ENCODE assay signal across 21 cellular contexts in the genomic region with DNA sequence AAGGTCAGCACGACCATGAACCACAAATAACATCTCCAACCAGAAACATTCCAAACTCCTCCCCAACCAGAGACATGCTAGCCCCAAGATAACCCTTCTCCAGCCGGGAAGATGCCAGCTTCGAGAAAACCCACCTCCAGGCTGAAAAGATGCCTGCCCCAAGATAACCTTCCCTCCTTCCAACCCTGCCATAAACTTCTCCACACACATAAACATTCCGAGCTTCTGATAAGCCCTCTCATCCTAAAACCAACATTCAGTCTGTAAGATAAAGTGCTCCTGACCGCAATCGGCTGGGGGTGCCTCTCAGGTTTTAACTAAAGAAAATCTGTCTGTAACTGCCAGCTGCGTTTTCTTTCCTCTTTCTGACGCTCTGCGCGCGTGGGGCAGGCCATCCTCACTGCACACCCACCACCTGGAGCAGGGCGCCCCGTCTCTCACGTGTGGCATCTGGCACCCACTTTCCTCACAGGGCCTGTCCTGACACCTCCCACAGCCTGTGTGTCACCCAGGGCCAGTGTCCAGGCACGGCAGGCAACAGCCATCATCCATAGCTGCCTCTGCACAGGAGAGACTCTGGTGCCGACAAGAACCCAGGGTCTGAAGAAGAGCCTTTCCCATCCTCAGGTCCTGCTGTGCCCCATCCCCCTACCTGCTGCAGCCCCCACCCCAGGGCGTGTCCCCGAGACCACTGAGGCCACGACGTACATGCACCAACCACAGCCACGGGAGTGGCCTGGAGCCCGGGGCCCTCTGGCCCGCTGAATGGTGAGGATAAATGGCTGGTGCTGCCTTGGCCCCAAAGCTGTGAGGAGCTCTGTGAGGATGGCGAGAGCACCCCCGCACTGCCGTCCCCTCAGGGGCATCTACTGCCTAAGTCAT. TPM values are rescaled to one million over a fixed set of nuclear protein-coding genes. Genes with fewer than 3 reads are reported as not detected.
DNase-seq lines count a peak whose midpoint lies in the region; ATAC-seq, FAIRE-seq and TF ChIP-seq lines count a peak whose summit lies in the region.
"Had no signal": no experiment of that assay in that cellular context is flagged by ENCODE, and none has a peak within 500 bp of the region (broad histone marks: within the 10 kb centered on the region; RNA-seq: fewer than 3 reads in every experiment).

No MANE protein-coding gene starts in this region.

- in situ Hi-C loops in IMR-90 (cut with MboI; ENCODE audit: low sequenced_read_pairs) (no loop called here), K562 (cut with MboI) (loop anchor here (25.0 kb wide), 1 partner anchor 98 kb away; no protein-coding TSS in a partner anchor)

- TF ChIP-seq RAD21 in IMR-90 (IDR thresholded peaks at IDR 0.05; ENCODE audit: low read length) (no peak), K562 (CRISPR knock-in tag; conservative IDR thresholded peaks at IDR 0.05 in 1 of 2, IDR thresholded peaks at IDR 0.05 in 1 of 2) (no peak)

- dilution Hi-C loops in IMR-90 (cut with HindIII; ENCODE audit: low sequenced_read_pairs, unreplicated experiment): no loop called here

- CTCF ChIA-PET in CD8-positive, alpha-beta memory T cell (lab: Charles Lee): no interaction called here
- CTCF ChIA-PET in IMR-90 (lab: Yijun Ruan, JAX) (interaction anchor here (0.5 kb wide), 1 partner anchor 83 kb away, joined by 4 read pairs; no protein-coding TSS in a partner anchor), K562 (lab: Yijun Ruan, JAX; ENCODE audit: low intra/inter-chr PET ratio) (no interaction called here)

- no peak overlapping the region for H4K8ac ChIP-seq in IMR-90 (ENCODE audit: low read depth in 2 of 2, low read length in 2 of 2)

- H2AK5ac ChIP-seq in IMR-90 (ENCODE audit: low read depth, low read length): no peak overlapping the region

- no peaks in the 10 kb centered on the region for H3K9me3 ChIP-seq in CD8-positive, alpha-beta memory T cell (ENCODE audit: low read length)
- no peaks in the 10 kb centered on the region for H3K9me3 ChIP-seq in IMR-90 (ENCODE audit: control insufficient read depth, insufficient read depth, low read length)
- H3K9me3 ChIP-seq in K562 (replicated peaks; ENCODE audit: control insufficient read depth, insufficient read depth, low read depth, low read length): no peaks in the 10 kb centered on the region

- no peak for TF ChIP-seq POLR2A in IMR-90 (IDR thresholded peaks at IDR 0.05; ENCODE audit: low read depth, low read length)
- no peak for TF ChIP-seq POLR2A in K562 (conservative IDR thresholded peaks at IDR 0.05)

- peaks cover 4% of the 10 kb centered on the region for H3K36me3 ChIP-seq in CD8-positive, alpha-beta memory T cell (ENCODE audit: insufficient read depth, low read length)
- H3K36me3 ChIP-seq in IMR-90 (ENCODE audit: control insufficient read depth, insufficient read depth, low read length) (peaks cover 25% of the 10 kb centered on the region), K562 (ENCODE audit: control insufficient read depth, insufficient read depth, low read length) (peaks cover 21% of the 10 kb centered on the region; the same call in 2 of the 3 replicates)

- ATAC-seq in IMR-90 (ENCODE audit: low read depth) (no peak), K562 (no peak), GM21526 (IDR thresholded peaks at IDR 0.05; ENCODE audit: low FRiP score, unreplicated experiment) (no peak), HG03095 (IDR thresholded peaks at IDR 0.05; ENCODE audit: unreplicated experiment) (no peak)
- ATAC-seq: activated CD8-positive, alpha-beta T cell treated with anti-CD3 and anti-CD28 coated beads, Interleukin-2, amount 10 ng/mL, durations not matched to agents 7 days and 5 days; HCT116; stimulated activated memory B cell treated with anti-CD40 and anti-IgM and Interleukin-4, amounts not matched to agents 10 μg/mL and 1 μg/mL and 100 μg/mL, for 72 hours had no signal

- peak overlapping the region in 2 of 8 donors; percentile 12 to 22 for H3K27ac Mint-ChIP-seq in CD8-positive, alpha-beta memory T cell
- H3K27ac Mint-ChIP-seq in nephron progenitor cell: peak overlapping the region; percentile 60
- H3K27ac Mint-ChIP-seq: activated CD8-positive, alpha-beta T cell treated with anti-CD3 and anti-CD28 coated beads, Interleukin-2, amount 10 ng/mL, durations not matched to agents 7 days and 5 days; stimulated activated memory B cell treated with anti-CD40 and anti-IgM and Interleukin-4, amounts not matched to agents 10 μg/mL and 1 μg/mL and 100 μg/mL, for 72 hours had no signal

- no peak for DNase-seq in CD8-positive, alpha-beta memory T cell
- DNase-seq in IMR-90: no peak
- DNase-seq in K562 (ENCODE audit: extremely low read depth in 1 of 4, low spot score in 3 of 4): peak in 2 of 4 experiments; percentile 32 to 67
- DNase-seq in nephron progenitor cell: no peak
- no peak for DNase-seq in islet precursor cell
- DNase-seq: activated CD4-positive, alpha-beta T cell treated with anti-CD3 and anti-CD28 coated beads for 1 hour; activated CD8-positive, alpha-beta T cell treated with anti-CD3 and anti-CD28 coated beads, Interleukin-2, amount 10 ng/mL, durations not matched to agents 7 days and 5 days; activated T-cell treated with anti-CD3 and anti-CD28 coated beads for 4 hours; caudate nucleus; dermis blood vessel endothelial cell; DMS 273 treated with DMSO at 0.1 percent for 48 hours; kidney glomerular epithelial cell; NCI-H1092 treated with DMSO at 0.1 percent for 48 hours; NCI-H446 treated with DMSO at 0.1 percent for 48 hours; SW 1271 had no signal

- H3K27me3 ChIP-seq in CD8-positive, alpha-beta memory T cell (ENCODE audit: insufficient read depth, low read length, poor library complexity, severe bottlenecking): no peaks in the 10 kb centered on the region
- H3K27me3 ChIP-seq in IMR-90 (ENCODE audit: control insufficient read depth, insufficient read depth, low read length): no peaks in the 10 kb centered on the region
- no peaks in the 10 kb centered on the region for H3K27me3 ChIP-seq in K562 (ENCODE audit: control insufficient read depth in 2 of 2, insufficient read depth in 2 of 2, low read length in 2 of 2)

- intact Hi-C loops in IMR-90 (cut with micrococcal nuclease): no loop called here
- intact Hi-C loops in K562 (cut with micrococcal nuclease): loop anchor here (10.0 kb wide), 1 partner anchor 220 kb away; no protein-coding TSS in a partner anchor

- H3K4me1 Mint-ChIP-seq in CD8-positive, alpha-beta memory T cell: peaks cover 29 to 40% (median 30%) of the 10 kb centered on the region in 3 donors
- peaks cover 32% of the 10 kb centered on the region for H3K4me1 Mint-ChIP-seq in nephron progenitor cell

- POLR2A ChIA-PET in CD8-positive, alpha-beta memory T cell (lab: Charles Lee): interaction anchor here (1.3 kb wide), 1 partner anchor 12 kb away, joined by 5 read pairs; a partner anchor contains a TSS
- POLR2A ChIA-PET in IMR-90 (lab: Charles Lee; ENCODE audit: unreplicated experiment) (no interaction called here), K562 (lab: Yijun Ruan, JAX) (interaction anchor here (0.6 to 1.2 kb wide), 4 partner anchors 121 to 779 kb away, joined by 3 to 5 read pairs (median 3); no protein-coding TSS in a partner anchor)

- H3K9me1 ChIP-seq in IMR-90 (ENCODE audit: insufficient read depth, low read length): peaks cover 7% of the 10 kb centered on the region; the same call in 1 of the 2 replicates
- H3K9me1 ChIP-seq in K562 (ENCODE audit: control insufficient read depth, insufficient read depth, low read length): peaks cover 9% of the 10 kb centered on the region

- H3K79me2 ChIP-seq in K562 (ENCODE audit: control insufficient read depth, insufficient read depth, low read length): peaks cover 20% of the 10 kb centered on the region

- peak; percentile 96 for FAIRE-seq in K562 (lab: Jason Lieb, UNC)
- FAIRE-seq: endothelial cell of umbilical vein had no signal

- no peak for TF ChIP-seq CTCF in IMR-90 (conservative IDR thresholded peaks at IDR 0.05; ENCODE audit: low read depth, low read length)
- no peak for TF ChIP-seq CTCF in K562 (IDR thresholded peaks at IDR 0.05 in 2 of 3, conservative IDR thresholded peaks at IDR 0.05 in 1 of 3; ENCODE audit: insufficient read depth in 2 of 3, low read depth in 1 of 3, low read length in 3 of 3)
- no peak for TF ChIP-seq CTCF in nephron progenitor cell (IDR thresholded peaks at IDR 0.05)

- BruUV-seq in IMR-90 (replicated peaks; lab: Mats Ljungman, UMichigan) (no TSS peak), K562 (replicated peaks; lab: Mats Ljungman, UMichigan) (no TSS peak)

- H4K20me1 ChIP-seq in IMR-90 (ENCODE audit: insufficient read depth, low read length): peaks cover 39% of the 10 kb centered on the region
- H4K20me1 ChIP-seq in K562 (replicated peaks; ENCODE audit: control insufficient read depth, insufficient read depth, low read length): peaks cover 32% of the 10 kb centered on the region

- H3K4me3 ChIP-seq in CD8-positive, alpha-beta memory T cell (ENCODE audit: low read length): no peak overlapping the region
- H3K4me3 ChIP-seq in IMR-90 (ENCODE audit: insufficient read depth, low read depth, low read length) (no peak overlapping the region), K562 (no peak overlapping the region)

- no peak overlapping the region for H4K5ac ChIP-seq in IMR-90 (ENCODE audit: low read depth, low read length)

- 0 out of 2 replicates have a peak, but pooled peaks have one; percentile 12 for TF ChIP-seq EP300 in K562 (IDR thresholded peaks at IDR 0.05; ENCODE audit: low read length)

- no peak overlapping the region for H3K18ac ChIP-seq in IMR-90 (ENCODE audit: low read depth, low read length)

- no peak overlapping the region for H2BK15ac ChIP-seq in IMR-90 (ENCODE audit: low read depth, low read length)

- H3K9ac ChIP-seq in IMR-90 (ENCODE audit: low read depth, low read length): no peak overlapping the region
- peak overlapping the region in 1 of 2 experiments; percentile 76; a peak in 2 of 4 replicates for H3K9ac ChIP-seq in K562 (ENCODE audit: insufficient read depth in 1 of 2, low read depth in 2 of 2, low read length in 2 of 2)

- no peak overlapping the region; the same call in 1 of the 2 replicates for H3K4me2 ChIP-seq in IMR-90 (ENCODE audit: low read depth, low read length)
- H3K4me2 ChIP-seq in K562 (ENCODE audit: insufficient read depth, low read length): no peak overlapping the region; the same call in 1 of the 2 replicates

- H3K4me1 ChIP-seq in CD8-positive, alpha-beta memory T cell (ENCODE audit: insufficient read depth, low read length): peaks cover 25% of the 10 kb centered on the region
- H3K4me1 ChIP-seq in IMR-90 (ENCODE audit: control insufficient read depth, insufficient read depth, low read length) (peaks cover 11% of the 10 kb centered on the region), K562 (replicated peaks in 1 of 2; ENCODE audit: control insufficient read depth in 2 of 2, insufficient read depth in 2 of 2, low read length in 2 of 2) (peaks cover 24 to 94% of the 10 kb centered on the region in 2 experiments)

- H4K91ac ChIP-seq in IMR-90 (ENCODE audit: insufficient read depth, low read depth, low read length): no peak overlapping the region

- no peak overlapping the region for H3K4ac ChIP-seq in IMR-90 (ENCODE audit: low read depth, low read length)

- peak overlapping the region; percentile 61 for H2AK9ac ChIP-seq in IMR-90 (replicated peaks; ENCODE audit: low read depth, low read length, poor library complexity)

- no peak overlapping the region for H3K27ac ChIP-seq in CD8-positive, alpha-beta memory T cell (ENCODE audit: low read depth, low read length)
- H3K27ac ChIP-seq in IMR-90 (ENCODE audit: insufficient read depth, low read length): no peak overlapping the region
- H3K27ac ChIP-seq in K562 (ENCODE audit: extremely low read depth, low read depth, low read length): no peak overlapping the region

- no peak overlapping the region for H3K23ac ChIP-seq in IMR-90 (ENCODE audit: low read depth, low read length)

- WGBS in IMR-90 (ENCODE audit: extremely low coverage in 2 of 2, insufficient read length in 1 of 2), 2 experiments: 63% methylated on average over 11 of the region's 26 CpGs; no CpG with 5 or more reads in 1 of the 2 experiments
- 18% methylated on average over 19 of the region's 26 CpGs for WGBS in K562 (ENCODE audit: insufficient coverage, low coverage, missing lambda C conversion rate)

- no peak overlapping the region for H3K14ac ChIP-seq in IMR-90 (replicated peaks; ENCODE audit: low read depth, low read length)

- H3K79me1 ChIP-seq in IMR-90 (ENCODE audit: low read depth in 1 of 2, low read length in 2 of 2): peaks cover 23 to 63% of the 10 kb centered on the region in 2 experiments

- H2AFZ ChIP-seq in IMR-90 (replicated peaks; ENCODE audit: low read length, poor library complexity): no peak overlapping the region
- no peak overlapping the region for H2AFZ ChIP-seq in K562 (ENCODE audit: low read depth, low read length)

- peak overlapping the region in 5 of 7 donors; percentile 11 to 87 (median 23) for H3K4me3 Mint-ChIP-seq in CD8-positive, alpha-beta memory T cell
- no peak overlapping the region for H3K4me3 Mint-ChIP-seq in nephron progenitor cell
- H3K4me3 Mint-ChIP-seq: activated CD8-positive, alpha-beta T cell treated with anti-CD3 and anti-CD28 coated beads, Interleukin-2, amount 10 ng/mL, durations not matched to agents 7 days and 5 days had no signal

- H2BK20ac ChIP-seq in IMR-90 (ENCODE audit: low read depth, low read length): no peak overlapping the region

- H3K36me3 Mint-ChIP-seq in CD8-positive, alpha-beta memory T cell: peaks cover 4 to 30% (median 8%) of the 10 kb centered on the region in 3 donors
- peaks cover 7% of the 10 kb centered on the region for H3K36me3 Mint-ChIP-seq in nephron progenitor cell (ENCODE audit: low read depth)

- H2BK5ac ChIP-seq in IMR-90 (ENCODE audit: low read depth, low read length, poor library complexity, severe bottlenecking): no peak overlapping the region

- H2BK120ac ChIP-seq in IMR-90 (ENCODE audit: low read depth, low read length): no peak overlapping the region

- H3K56ac ChIP-seq in IMR-90 (ENCODE audit: extremely low read depth, insufficient read depth, low read length): no peak overlapping the region

- H3K27me3 Mint-ChIP-seq in CD8-positive, alpha-beta memory T cell: no peaks in the 10 kb centered on the region
- no peaks in the 10 kb centered on the region for H3K27me3 Mint-ChIP-seq in nephron progenitor cell (ENCODE audit: low read depth, poor library complexity)
- H3K27me3 Mint-ChIP-seq: IgD-negative memory B cell; stimulated activated memory B cell treated with anti-CD40 and anti-IgM and Interleukin-4, amounts not matched to agents 10 μg/mL and 1 μg/mL and 100 μg/mL, for 72 hours had no signal

- no peaks in the 10 kb centered on the region for H3K9me3 Mint-ChIP-seq in CD8-positive, alpha-beta memory T cell
- no peaks in the 10 kb centered on the region for H3K9me3 Mint-ChIP-seq in nephron progenitor cell
- H3K9me3 Mint-ChIP-seq: IgD-negative memory B cell; stimulated activated memory B cell treated with anti-CD40 and anti-IgM and Interleukin-4, amounts not matched to agents 10 μg/mL and 1 μg/mL and 100 μg/mL, for 72 hours had no signal

RNA-seq across cellular contexts. Expression of a gene that starts 3.7 kb away (rescaled TPM):
- total RNA-seq in CD8-positive, alpha-beta memory T cell: 10 to 100 TPM; 41.2 to 44.2 TPM
- 6.2 TPM for polyA plus RNA-seq in CD8-positive, alpha-beta memory T cell
- 3.2 and 3.3 TPM in 2 replicates for total RNA-seq in IMR-90 (2012; rRNA removed)
- 28.1 and 36.1 TPM in 2 replicates for polyA plus RNA-seq in IMR-90 (2012; rRNA removed)
- polyA plus RNA-seq in IMR-90 (2012; cell fraction: cytosol; rRNA removed): 9.0 and 13.3 TPM in 2 replicates
- 230 and 545 TPM in 2 replicates for polyA plus RNA-seq in IMR-90 (2012; cell fraction: nucleus; rRNA removed; ENCODE audit: low replicate concordance)
- 40.8 and 141 TPM in 2 replicates for total RNA-seq in K562 (2011; cell fraction: chromatin; rRNA removed; ENCODE audit: low replicate concordance)
- 87.2 and 95.9 TPM in 2 replicates for total RNA-seq in K562 (2011; cell fraction: nucleolus; rRNA removed)
- total RNA-seq in K562 (2011; cell fraction: nucleoplasm; rRNA removed): 46.2 and 50.4 TPM in 2 replicates
- 10.0 and 18.0 TPM in 2 replicates for total RNA-seq in K562 (2014; rRNA removed)
- 1.8 and 2.1 TPM in 2 replicates for total RNA-seq in K562 (2014; rRNA removed; fragmentation: Illumina TruSeq; extraction: Trizol)
- total RNA-seq in K562 (2015; rRNA removed; fragmentation: Illumina TruSeq; extraction: Trizol): 5.1 and 5.7 TPM in 2 replicates
- 24.8 and 29.8 TPM in 2 replicates for total RNA-seq in K562 (2021)
- 6.6 and 9.8 TPM in 2 replicates for polyA plus RNA-seq in K562 (2011; rRNA removed)
- polyA plus RNA-seq in K562 (2011; cell fraction: cytosol; rRNA removed): 8.0 and 15.3 TPM in 2 replicates
- polyA plus RNA-seq in K562 (2011; cell fraction: nucleus; rRNA removed): 105 and 184 TPM in 2 replicates
- polyA plus RNA-seq in K562 (2012): 12.5 and 21.3 TPM in 2 replicates
- 5.3 and 7.2 TPM in 2 replicates for polyA plus RNA-seq in K562 (2014; fragmentation: Illumina TruSeq; extraction: Trizol)
- polyA plus RNA-seq in K562 (2014; fragmentation: Nextera tagmentation; extraction: Ambion mirVana): under 1 TPM; 0.80 to 0.81 TPM
- 15.2 and 22.7 TPM in 2 replicates for polyA plus RNA-seq in K562 (2014; rRNA removed)
- polyA minus RNA-seq in K562 (2011; rRNA and poly(A)+ RNA removed): 3.7 and 4.7 TPM in 2 replicates
- polyA minus RNA-seq in K562 (2011; cell fraction: cytosol; rRNA and poly(A)+ RNA removed): 4.6 and 6.4 TPM in 2 replicates
- 37.2 and 42.8 TPM in 2 replicates for polyA minus RNA-seq in K562 (2011; cell fraction: nucleus; rRNA and poly(A)+ RNA removed)

RNA-seq across cellular contexts. Expression of a gene that starts 3.9 kb away (rescaled TPM):
- total RNA-seq in CD8-positive, alpha-beta memory T cell: 100 to 1,000 TPM; 136 to 138 TPM
- 76.4 TPM for polyA plus RNA-seq in CD8-positive, alpha-beta memory T cell
- total RNA-seq in IMR-90 (2012; rRNA removed) (11.1 and 21.1 TPM in 2 replicates), K562 (2014; rRNA removed) (107 and 136 TPM in 2 replicates), K562 (2014; rRNA removed; fragmentation: Illumina TruSeq; extraction: Trizol) (102 and 107 TPM in 2 replicates), K562 (2015; rRNA removed; fragmentation: Illumina TruSeq; extraction: Trizol) (84.5 and 90.0 TPM in 2 replicates), K562 (2021) (83.7 and 87.1 TPM in 2 replicates)
- polyA plus RNA-seq in IMR-90 (2012; rRNA removed) (65.0 and 80.0 TPM in 2 replicates), K562 (2011; rRNA removed) (88.8 and 116 TPM in 2 replicates), K562 (2014; fragmentation: Illumina TruSeq; extraction: Trizol) (33.5 and 44.1 TPM in 2 replicates), K562 (2014; fragmentation: Nextera tagmentation; extraction: Ambion mirVana) (10 to 100 TPM; 13.5 to 17.4 TPM), K562 (2014; rRNA removed) (138 and 144 TPM in 2 replicates)
- polyA plus RNA-seq in IMR-90 (2012; cell fraction: cytosol; rRNA removed): 64.0 and 137 TPM in 2 replicates
- polyA plus RNA-seq in IMR-90 (2012; cell fraction: nucleus; rRNA removed; ENCODE audit: low replicate concordance): 31.0 and 41.1 TPM in 2 replicates
- 68.1 and 75.3 TPM in 2 replicates for total RNA-seq in K562 (2011; cell fraction: chromatin; rRNA removed; ENCODE audit: low replicate concordance)
- total RNA-seq in K562 (2011; cell fraction: nucleolus; rRNA removed): 29.2 and 40.8 TPM in 2 replicates
- 60.6 and 70.4 TPM in 2 replicates for total RNA-seq in K562 (2011; cell fraction: nucleoplasm; rRNA removed)
- 77.7 and 122 TPM in 2 replicates for polyA plus RNA-seq in K562 (2011; cell fraction: cytosol; rRNA removed)
- polyA plus RNA-seq in K562 (2011; cell fraction: nucleus; rRNA removed): 40.8 and 50.9 TPM in 2 replicates
- polyA plus RNA-seq in K562 (2012): 37.9 and 163 TPM in 2 replicates
- polyA minus RNA-seq in K562 (2011; rRNA and poly(A)+ RNA removed): 36.1 and 37.7 TPM in 2 replicates
- 4.4 and 14.6 TPM in 2 replicates for polyA minus RNA-seq in K562 (2011; cell fraction: cytosol; rRNA and poly(A)+ RNA removed)
- 11.4 and 14.2 TPM in 2 replicates for polyA minus RNA-seq in K562 (2011; cell fraction: nucleus; rRNA and poly(A)+ RNA removed)

RNA-seq across cellular contexts. Expression of a gene that starts 12.4 kb away (rescaled TPM):
- total RNA-seq in CD8-positive, alpha-beta memory T cell: 10 to 100 TPM; 13.2 to 13.3 TPM
- polyA plus RNA-seq in CD8-positive, alpha-beta memory T cell: 6.5 TPM
- total RNA-seq in IMR-90 (2012; rRNA removed): 4.8 and 5.3 TPM in 2 replicates
- 9.6 and 12.3 TPM in 2 replicates for polyA plus RNA-seq in IMR-90 (2012; rRNA removed)
- polyA plus RNA-seq in IMR-90 (2012; cell fraction: cytosol; rRNA removed): 11.3 and 16.9 TPM in 2 replicates
- polyA plus RNA-seq in IMR-90 (2012; cell fraction: nucleus; rRNA removed; ENCODE audit: low replicate concordance): 57.2 and 102 TPM in 2 replicates
- total RNA-seq in K562 (2011; cell fraction: chromatin; rRNA removed; ENCODE audit: low replicate concordance): 15.6 and 46.2 TPM in 2 replicates
- 30.3 and 31.2 TPM in 2 replicates for total RNA-seq in K562 (2011; cell fraction: nucleolus; rRNA removed)
- 11.7 and 22.0 TPM in 2 replicates for total RNA-seq in K562 (2011; cell fraction: nucleoplasm; rRNA removed)
- total RNA-seq in K562 (2014; rRNA removed): 18.3 and 21.2 TPM in 2 replicates
- 0.99 and 1.2 TPM in 2 replicates for total RNA-seq in K562 (2014; rRNA removed; fragmentation: Illumina TruSeq; extraction: Trizol)
- total RNA-seq in K562 (2015; rRNA removed; fragmentation: Illumina TruSeq; extraction: Trizol): 6.3 and 8.8 TPM in 2 replicates
- 14.9 and 16.7 TPM in 2 replicates for total RNA-seq in K562 (2021)
- 2.3 and 4.7 TPM in 2 replicates for polyA plus RNA-seq in K562 (2011; rRNA removed)
- polyA plus RNA-seq in K562 (2011; cell fraction: cytosol; rRNA removed): 3.2 and 5.1 TPM in 2 replicates
- 21.2 and 39.0 TPM in 2 replicates for polyA plus RNA-seq in K562 (2011; cell fraction: nucleus; rRNA removed)
- 16.5 and 26.3 TPM in 2 replicates for polyA plus RNA-seq in K562 (2012)
- 1.7 and 5.3 TPM in 2 replicates for polyA plus RNA-seq in K562 (2014; fragmentation: Illumina TruSeq; extraction: Trizol)
- polyA plus RNA-seq in K562 (2014; fragmentation: Nextera tagmentation; extraction: Ambion mirVana): under 1 TPM; 0.24 to 0.34 TPM
- polyA plus RNA-seq in K562 (2014; rRNA removed): 12.4 and 17.1 TPM in 2 replicates
- 1.1 and 1.4 TPM in 2 replicates for polyA minus RNA-seq in K562 (2011; rRNA and poly(A)+ RNA removed)
- 4.2 and 7.9 TPM in 2 replicates for polyA minus RNA-seq in K562 (2011; cell fraction: cytosol; rRNA and poly(A)+ RNA removed)
- polyA minus RNA-seq in K562 (2011; cell fraction: nucleus; rRNA and poly(A)+ RNA removed): 7.3 and 8.8 TPM in 2 replicates

RNA-seq across cellular contexts. Expression of a gene that starts 59.9 kb away (rescaled TPM):
- total RNA-seq in CD8-positive, alpha-beta memory T cell: 10 to 100 TPM; 49.0 to 51.0 TPM
- 71.1 TPM for polyA plus RNA-seq in CD8-positive, alpha-beta memory T cell
- 12.7 and 14.2 TPM in 2 replicates for total RNA-seq in IMR-90 (2012; rRNA removed)
- 46.7 and 53.2 TPM in 2 replicates for polyA plus RNA-seq in IMR-90 (2012; rRNA removed)
- polyA plus RNA-seq in IMR-90 (2012; cell fraction: cytosol; rRNA removed): 40.4 and 68.1 TPM in 2 replicates
- polyA plus RNA-seq in IMR-90 (2012; cell fraction: nucleus; rRNA removed; ENCODE audit: low replicate concordance): 86.4 and 189 TPM in 2 replicates
- total RNA-seq in K562 (2011; cell fraction: chromatin; rRNA removed; ENCODE audit: low replicate concordance): 96.2 and 235 TPM in 2 replicates
- 109 and 114 TPM in 2 replicates for total RNA-seq in K562 (2011; cell fraction: nucleolus; rRNA removed)
- total RNA-seq in K562 (2011; cell fraction: nucleoplasm; rRNA removed): 104 and 132 TPM in 2 replicates
- 35.6 and 35.8 TPM in 2 replicates for total RNA-seq in K562 (2014; rRNA removed)
- total RNA-seq in K562 (2014; rRNA removed; fragmentation: Illumina TruSeq; extraction: Trizol): 4.3 and 5.2 TPM in 2 replicates
- total RNA-seq in K562 (2015; rRNA removed; fragmentation: Illumina TruSeq; extraction: Trizol): 15.5 and 16.1 TPM in 2 replicates
- total RNA-seq in K562 (2021): 52.8 and 54.2 TPM in 2 replicates
- polyA plus RNA-seq in K562 (2011; rRNA removed): 13.1 and 18.0 TPM in 2 replicates
- 18.4 and 29.4 TPM in 2 replicates for polyA plus RNA-seq in K562 (2011; cell fraction: cytosol; rRNA removed)
- 50.2 and 67.4 TPM in 2 replicates for polyA plus RNA-seq in K562 (2011; cell fraction: nucleus; rRNA removed)
- 38.9 and 86.6 TPM in 2 replicates for polyA plus RNA-seq in K562 (2012)
- 13.8 and 24.0 TPM in 2 replicates for polyA plus RNA-seq in K562 (2014; fragmentation: Illumina TruSeq; extraction: Trizol)
- polyA plus RNA-seq in K562 (2014; fragmentation: Nextera tagmentation; extraction: Ambion mirVana): under 1 TPM; 0.45 to 0.92 TPM
- 31.7 and 32.1 TPM in 2 replicates for polyA plus RNA-seq in K562 (2014; rRNA removed)
- 16.9 and 24.8 TPM in 2 replicates for polyA minus RNA-seq in K562 (2011; rRNA and poly(A)+ RNA removed)
- 54.3 and 65.3 TPM in 2 replicates for polyA minus RNA-seq in K562 (2011; cell fraction: cytosol; rRNA and poly(A)+ RNA removed)
- 28.7 and 33.2 TPM in 2 replicates for polyA minus RNA-seq in K562 (2011; cell fraction: nucleus; rRNA and poly(A)+ RNA removed)
